In the genomic region with DNA sequence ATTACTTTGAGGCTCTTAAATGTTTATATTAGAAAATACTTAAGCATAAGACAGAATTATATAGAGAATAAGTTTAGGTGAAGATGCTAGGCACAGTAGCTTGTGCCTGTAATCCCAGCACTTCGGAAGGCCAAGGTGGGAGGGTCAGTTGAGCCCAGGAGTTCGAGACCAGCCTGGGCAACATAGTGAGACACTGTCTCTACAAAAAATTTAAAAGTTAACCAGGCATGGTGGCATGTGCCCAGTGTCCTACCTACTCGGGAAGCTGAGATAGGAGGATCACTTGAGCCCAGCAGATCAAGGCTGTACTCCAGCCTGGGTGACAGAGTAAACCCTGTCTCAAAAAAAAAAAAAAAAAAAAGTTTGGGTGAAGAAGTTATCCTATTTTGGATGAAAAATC, we compare ENCODE assay signal across 17 cellular contexts.
"Had no signal": no experiment of that assay in that cellular context is flagged by ENCODE, and none has a peak within 500 bp of the region (broad histone marks: within the 10 kb centered on the region; RNA-seq: fewer than 3 reads in every experiment).

No MANE protein-coding gene starts in this region.

- H3K27me3 ChIP-seq: dorsolateral prefrontal cortex, esophagus muscularis mucosa, foreskin keratinocyte, left lung had no signal

- H3K4me3 ChIP-seq: coronary artery, dorsolateral prefrontal cortex, esophagus muscularis mucosa, gastroesophageal sphincter, heart left ventricle, left lung, lower lobe of right lung, mucosa of descending colon had no signal

- H3K4me3 Mint-ChIP-seq: mesothelial cell of epicardium, naive B cell had no signal

- H3K36me3 Mint-ChIP-seq: mesothelial cell of epicardium, naive B cell had no signal

- ATAC-seq: foreskin keratinocyte, gastroesophageal sphincter, heart left ventricle, left cardiac atrium, left lung, lower lobe of right lung, mucosa of descending colon had no signal

- H3K4me1 ChIP-seq: foreskin keratinocyte, gastroesophageal sphincter, heart left ventricle, left lung, lower lobe of right lung had no signal

- DNase-seq: dermis blood vessel endothelial cell; dorsolateral prefrontal cortex; effector CD4-positive, alpha-beta T cell; effector memory CD4-positive, alpha-beta T cell; foreskin keratinocyte; heart left ventricle; hippocampal formation; left cardiac atrium; left lung; lower lobe of right lung; mesenchymal stem cell; mucosa of descending colon; naive B cell had no signal

- H3K36me3 ChIP-seq: esophagus muscularis mucosa, gastroesophageal sphincter, heart left ventricle, left lung, lower lobe of right lung had no signal

- H3K27ac Mint-ChIP-seq: mesothelial cell of epicardium, naive B cell had no signal

- H3K27ac ChIP-seq: coronary artery, dorsolateral prefrontal cortex, esophagus muscularis mucosa, foreskin keratinocyte, gastroesophageal sphincter, heart left ventricle, left lung, lower lobe of right lung had no signal

- H3K9me3 ChIP-seq: esophagus muscularis mucosa, lower lobe of right lung had no signal

- H3K4me1 Mint-ChIP-seq: naive B cell had no signal
